In the genomic region with DNA sequence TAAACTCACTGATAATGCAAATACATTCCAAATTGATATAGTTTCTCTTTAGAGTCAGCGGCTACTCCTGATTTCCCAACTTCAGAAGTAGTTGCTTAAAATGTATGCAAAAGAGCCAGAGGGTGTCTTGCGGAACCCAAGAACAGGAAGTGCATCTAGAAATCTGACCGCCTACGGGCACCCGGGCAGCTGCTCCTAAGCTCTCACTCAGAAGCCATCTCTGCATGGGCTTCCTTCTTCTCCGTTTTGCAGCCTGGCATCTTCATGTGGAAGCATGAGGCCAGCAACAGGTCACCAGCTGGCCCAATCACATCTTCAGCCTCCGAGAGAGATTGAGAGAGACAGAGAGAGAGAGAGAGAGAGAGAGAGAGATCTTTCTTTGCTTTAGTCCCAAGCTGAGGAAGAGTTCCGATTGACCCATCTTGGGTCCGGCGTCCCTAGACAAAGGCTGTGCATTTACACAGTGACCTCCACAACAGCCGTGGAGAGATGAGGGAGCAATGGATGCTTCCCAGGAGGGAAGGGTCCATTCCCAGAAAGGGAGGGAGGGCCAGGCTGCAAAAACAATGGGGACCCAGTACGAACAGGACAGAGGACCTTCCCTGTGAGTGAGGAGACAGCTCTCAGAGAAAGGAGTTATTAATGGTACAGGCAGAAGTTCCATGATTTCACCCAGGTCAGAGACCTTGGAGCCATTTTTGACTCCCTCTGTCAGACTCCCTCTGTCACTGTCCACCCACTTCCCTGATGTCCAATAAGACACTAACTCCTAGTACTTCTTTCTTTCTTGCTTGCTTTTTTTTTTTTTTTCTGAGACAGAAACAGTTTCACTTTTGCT, we compare ENCODE assay signal across 1 cellular context.
TF ChIP-seq lines count a peak whose summit lies in the region.

No MANE protein-coding gene starts in this region.

TF ChIP-seq in IMR-90, 13 proteins besides CTCF, POLR2A, EP300 and RAD21:
- no peak for TF ChIP-seq CEBPB (IDR thresholded peaks at IDR 0.05; ENCODE audit: low read depth, low read length)
- no peak for TF ChIP-seq MXI1 (IDR thresholded peaks at IDR 0.05; ENCODE audit: borderline replicate concordance, low read depth, low read length)
- TF ChIP-seq MAZ (IDR thresholded peaks at IDR 0.05; ENCODE audit: borderline replicate concordance, low read depth, low read length) = no peak
- TF ChIP-seq BHLHE40 (IDR thresholded peaks at IDR 0.05; ENCODE audit: low read depth, low read length) = no peak
